Comparison of ENCODE assay signal across 16 cellular contexts in genomic region chr7:135943266-135943889, GRCh38. TPM values are rescaled to one million over a fixed set of nuclear protein-coding genes. Genes with fewer than 3 reads are reported as not detected.
DNase-seq lines count a peak whose midpoint lies in the region; ATAC-seq and TF ChIP-seq lines count a peak whose summit lies in the region.
"Had no signal": no experiment of that assay in that cellular context is flagged by ENCODE, and none has a peak within 500 bp of the region (broad histone marks: within the 10 kb centered on the region; RNA-seq: fewer than 3 reads in every experiment).

No MANE protein-coding gene starts in this region.

- H3K79me2 ChIP-seq in GM23248 (ENCODE audit: insufficient read depth), result peaks cover 98% of the 10 kb centered on the region

- no peak overlapping the region for H2AFZ ChIP-seq in GM23248

- H3K4me2 ChIP-seq in BLaER1, result peak overlapping the region; percentile 52
- no peak overlapping the region for H3K4me2 ChIP-seq in GM23248 (ENCODE audit: unreplicated experiment)

- H4K20me1 ChIP-seq in BLaER1 (peaks cover 58% of the 10 kb centered on the region), GM23248 (ENCODE audit: insufficient read depth) (no peaks in the 10 kb centered on the region; the same call in 1 of the 2 replicates)

- H3K9me3 ChIP-seq in BLaER1, result no peaks in the 10 kb centered on the region
- H3K9me3 ChIP-seq in GM23248 (ENCODE audit: low read depth), result no peaks in the 10 kb centered on the region

- peak; percentile 36 for ATAC-seq in GM21825 (IDR thresholded peaks at IDR 0.05; ENCODE audit: unreplicated experiment)
- ATAC-seq in left colon, result no peak
- no peak for ATAC-seq in GM18520 (IDR thresholded peaks at IDR 0.05; ENCODE audit: unreplicated experiment)
- ATAC-seq: sciatic nerve had no signal

- in situ Hi-C loops in GM23248 (cut with MboI), result no loop called here

- no peaks in the 10 kb centered on the region for H3K27me3 ChIP-seq in BLaER1
- no peaks in the 10 kb centered on the region for H3K27me3 ChIP-seq in GM23248 (replicated peaks; ENCODE audit: insufficient read depth)

- intact Hi-C loops in left colon (cut with DNase I, micrococcal nuclease), result no loop called here

- H3K36me3 ChIP-seq in BLaER1 (peaks cover 55% of the 10 kb centered on the region), GM23248 (ENCODE audit: low read depth) (peaks cover 21% of the 10 kb centered on the region; the same call in 1 of the 2 replicates)

- no peak overlapping the region; the same call in 1 of the 2 replicates for H3K9ac ChIP-seq in BLaER1
- no peak overlapping the region for H3K9ac ChIP-seq in GM23248

- H3K9me2 ChIP-seq in GM23248 (ENCODE audit: insufficient read depth), result no peaks in the 10 kb centered on the region

- TF ChIP-seq CTCF in fibroblast of the aortic adventitia (IDR thresholded peaks at IDR 0.05; ENCODE audit: insufficient read depth, low read length), result no peak

- H3K4me3 ChIP-seq in BLaER1, result no peak overlapping the region
- H3K4me3 ChIP-seq in fibroblast of the aortic adventitia (ENCODE audit: low read depth, low read length), result no peak overlapping the region
- H3K4me3 ChIP-seq in GM23248, result no peak overlapping the region

- H3K4me1 ChIP-seq in BLaER1 (peaks cover 28% of the 10 kb centered on the region), GM23248 (ENCODE audit: insufficient read depth) (peaks cover 3% of the 10 kb centered on the region; the same call in 1 of the 2 replicates)

- no peaks in the 10 kb centered on the region for H3F3A ChIP-seq in GM23248 (ENCODE audit: insufficient read depth)

- WGBS in GM23248 (ENCODE audit: low coverage in 1 of 2, low lambda C conversion rate in 2 of 2, missing lambda C conversion rate in 2 of 2), 2 experiments, result 98% methylated on average over 3 of the region's 3 CpGs

- H3K27ac ChIP-seq in BLaER1 (no peak overlapping the region; the same call in 1 of the 2 replicates), GM23248 (no peak overlapping the region)

- DNase-seq in OCI-M1 (lab: John Stamatoyannopoulos, UW), result peak; percentile 69
- peak; percentile 34 for DNase-seq in fibroblast of the aortic adventitia (ENCODE audit: low read depth)
- no peak for DNase-seq in left colon
- no peak for DNase-seq in HK-2 (ENCODE audit: unreplicated experiment)
- DNase-seq in GM23248, result no peak
- DNase-seq: activated CD8-positive, alpha-beta memory T cell treated with anti-CD3 and anti-CD28 coated beads, Interleukin-2, amount 50 U/mL, for 4 hours; activated naive CD4-positive, alpha-beta T cell treated with anti-CD3 and anti-CD28 coated beads for 36 hours; GOT3; KG1; mesendoderm; NCI-H524; stimulated activated CD4-positive, alpha-beta T cell treated with anti-CD3 and anti-CD28 coated beads, Interleukin-4, amount 100 ng/mL, for 24 hours had no signal

RNA-seq across cellular contexts. Expression of gene MTPN, which starts 33.8 kb away (rescaled TPM):
- total RNA-seq in fibroblast of the aortic adventitia (ENCODE audit: low replicate concordance) (87.7 and 172 TPM in 2 replicates), left colon (10 to 100 TPM; 96.5 to 97.6 TPM)
- 145 and 159 TPM in 2 replicates for total RNA-seq in GM23248 (2014; rRNA removed; shearing (Covaris generic))
- 130 and 133 TPM in 2 replicates for polyA plus RNA-seq in GM23248 (2016; fragmentation: Nextera tagmentation; extraction: Ambion mirVana)

Comparison
In these comparisons a context has a peak if more than half of its experiments do, and no peak if none do; other contexts are left out.
1. DNase-seq: peak in OCI-M1 (single experiment) and fibroblast of the aortic adventitia (single experiment); none in left colon (0 of 2), HK-2 (single experiment) and GM23248 (single experiment).